1 cellular context compared by ENCODE assay signal in the genomic region with DNA sequence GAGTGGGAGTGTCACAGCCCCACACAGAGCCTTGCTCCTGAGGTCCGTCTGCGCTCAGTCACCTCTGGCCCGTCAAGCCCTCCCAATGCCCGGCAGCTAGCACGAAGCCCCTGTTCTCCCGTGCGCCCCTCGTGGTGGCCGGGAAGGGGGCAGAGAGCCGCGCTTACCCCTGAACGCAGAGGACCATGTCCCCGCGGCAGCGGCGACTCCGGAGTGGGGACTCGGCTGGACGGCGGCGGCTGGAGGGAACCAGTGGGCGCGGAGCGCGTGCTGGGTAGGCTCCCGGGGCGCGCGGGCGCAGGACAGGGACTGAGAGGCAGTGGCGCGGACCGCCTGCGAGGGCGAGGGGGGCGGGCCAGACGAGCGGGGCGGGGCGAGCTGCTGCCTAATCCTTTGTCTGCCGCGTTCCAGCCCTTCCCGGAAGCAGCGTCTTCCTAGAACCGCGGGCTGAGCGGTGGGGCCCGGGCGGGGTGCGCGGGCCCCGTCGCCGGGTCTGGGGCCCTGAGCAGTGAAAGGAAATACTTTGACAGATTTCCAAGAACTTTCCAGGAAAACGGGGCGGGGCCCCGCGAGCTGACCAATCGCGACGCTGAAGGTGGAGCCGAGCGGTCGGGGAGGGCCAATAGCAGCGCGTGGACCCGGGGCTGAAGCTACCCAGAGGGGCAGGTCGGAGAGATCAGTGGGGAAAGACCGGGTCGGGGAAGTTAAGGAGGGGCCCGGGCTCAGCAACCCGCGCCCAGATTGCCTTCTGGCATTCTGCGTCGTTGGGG.
TF ChIP-seq lines count a peak whose summit lies in the region.

A gene with protein sequence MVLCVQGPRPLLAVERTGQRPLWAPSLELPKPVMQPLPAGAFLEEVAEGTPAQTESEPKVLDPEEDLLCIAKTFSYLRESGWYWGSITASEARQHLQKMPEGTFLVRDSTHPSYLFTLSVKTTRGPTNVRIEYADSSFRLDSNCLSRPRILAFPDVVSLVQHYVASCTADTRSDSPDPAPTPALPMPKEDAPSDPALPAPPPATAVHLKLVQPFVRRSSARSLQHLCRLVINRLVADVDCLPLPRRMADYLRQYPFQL (minus strand): TSS at position 311 of the 770 bp plus-strand sequence. CDS start 124 bp downstream, at position 187.

TF ChIP-seq in K562, 482 proteins besides CTCF, POLR2A, EP300 and RAD21 (continued from another document and continues in another):
- TF ChIP-seq SMAD4 (CRISPR knock-in tag; conservative IDR thresholded peaks at IDR 0.05), result peak; percentile 97
- peak; percentile 85 for TF ChIP-seq HDAC3 (IDR thresholded peaks at IDR 0.05; ENCODE audit: borderline replicate concordance, partially characterized antibody)
- TF ChIP-seq TAF7 (tag; IDR thresholded peaks at IDR 0.05), result peak; percentile 76
- TF ChIP-seq, protein P1, sequence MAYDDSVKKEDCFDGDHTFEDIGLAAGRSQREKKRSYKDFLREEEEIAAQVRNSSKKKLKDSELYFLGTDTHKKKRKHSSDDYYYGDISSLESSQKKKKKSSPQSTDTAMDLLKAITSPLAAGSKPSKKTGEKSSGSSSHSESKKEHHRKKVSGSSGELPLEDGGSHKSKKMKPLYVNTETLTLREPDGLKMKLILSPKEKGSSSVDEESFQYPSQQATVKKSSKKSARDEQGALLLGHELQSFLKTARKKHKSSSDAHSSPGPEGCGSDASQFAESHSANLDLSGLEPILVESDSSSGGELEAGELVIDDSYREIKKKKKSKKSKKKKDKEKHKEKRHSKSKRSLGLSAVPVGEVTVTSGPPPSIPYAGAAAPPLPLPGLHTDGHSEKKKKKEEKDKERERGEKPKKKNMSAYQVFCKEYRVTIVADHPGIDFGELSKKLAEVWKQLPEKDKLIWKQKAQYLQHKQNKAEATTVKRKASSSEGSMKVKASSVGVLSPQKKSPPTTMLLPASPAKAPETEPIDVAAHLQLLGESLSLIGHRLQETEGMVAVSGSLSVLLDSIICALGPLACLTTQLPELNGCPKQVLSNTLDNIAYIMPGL (CRISPR knock-in tag; IDR thresholded peaks at IDR 0.05), result peak; percentile 30; the same call in 1 of the 2 replicates
- TF ChIP-seq, protein P2, sequence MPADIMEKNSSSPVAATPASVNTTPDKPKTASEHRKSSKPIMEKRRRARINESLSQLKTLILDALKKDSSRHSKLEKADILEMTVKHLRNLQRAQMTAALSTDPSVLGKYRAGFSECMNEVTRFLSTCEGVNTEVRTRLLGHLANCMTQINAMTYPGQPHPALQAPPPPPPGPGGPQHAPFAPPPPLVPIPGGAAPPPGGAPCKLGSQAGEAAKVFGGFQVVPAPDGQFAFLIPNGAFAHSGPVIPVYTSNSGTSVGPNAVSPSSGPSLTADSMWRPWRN (IDR thresholded peaks at IDR 0.05; ENCODE audit: low read depth), result peak; percentile 73
- TF ChIP-seq CREB1 (IDR thresholded peaks at IDR 0.05), result peak; percentile 51
- TF ChIP-seq CREB1 (CRISPR knock-in tag; IDR thresholded peaks at IDR 0.05), result no peak; the same call in 1 of the 2 replicates
- peak; percentile 49; the same call in 1 of the 2 replicates for TF ChIP-seq NFIC (IDR thresholded peaks at IDR 0.05)
- TF ChIP-seq ZNF354B (CRISPR knock-in tag; IDR thresholded peaks at IDR 0.05), result no peak
- TF ChIP-seq, protein P3, sequence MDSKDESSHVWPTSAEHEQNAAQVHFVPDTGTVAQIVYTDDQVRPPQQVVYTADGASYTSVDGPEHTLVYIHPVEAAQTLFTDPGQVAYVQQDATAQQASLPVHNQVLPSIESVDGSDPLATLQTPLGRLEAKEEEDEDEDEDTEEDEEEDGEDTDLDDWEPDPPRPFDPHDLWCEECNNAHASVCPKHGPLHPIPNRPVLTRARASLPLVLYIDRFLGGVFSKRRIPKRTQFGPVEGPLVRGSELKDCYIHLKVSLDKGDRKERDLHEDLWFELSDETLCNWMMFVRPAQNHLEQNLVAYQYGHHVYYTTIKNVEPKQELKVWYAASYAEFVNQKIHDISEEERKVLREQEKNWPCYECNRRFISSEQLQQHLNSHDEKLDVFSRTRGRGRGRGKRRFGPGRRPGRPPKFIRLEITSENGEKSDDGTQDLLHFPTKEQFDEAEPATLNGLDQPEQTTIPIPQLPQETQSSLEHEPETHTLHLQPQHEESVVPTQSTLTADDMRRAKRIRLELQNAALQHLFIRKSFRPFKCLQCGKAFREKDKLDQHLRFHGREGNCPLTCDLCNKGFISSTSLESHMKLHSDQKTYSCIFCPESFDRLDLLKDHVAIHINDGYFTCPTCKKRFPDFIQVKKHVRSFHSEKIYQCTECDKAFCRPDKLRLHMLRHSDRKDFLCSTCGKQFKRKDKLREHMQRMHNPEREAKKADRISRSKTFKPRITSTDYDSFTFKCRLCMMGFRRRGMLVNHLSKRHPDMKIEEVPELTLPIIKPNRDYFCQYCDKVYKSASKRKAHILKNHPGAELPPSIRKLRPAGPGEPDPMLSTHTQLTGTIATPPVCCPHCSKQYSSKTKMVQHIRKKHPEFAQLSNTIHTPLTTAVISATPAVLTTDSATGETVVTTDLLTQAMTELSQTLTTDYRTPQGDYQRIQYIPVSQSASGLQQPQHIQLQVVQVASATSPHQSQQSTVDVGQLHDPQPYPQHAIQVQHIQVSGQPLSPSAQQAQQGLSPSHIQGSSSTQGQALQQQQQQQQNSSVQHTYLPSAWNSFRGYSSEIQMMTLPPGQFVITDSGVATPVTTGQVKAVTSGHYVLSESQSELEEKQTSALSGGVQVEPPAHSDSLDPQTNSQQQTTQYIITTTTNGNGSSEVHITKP (IDR thresholded peaks at IDR 0.05; ENCODE audit: partially characterized antibody), result peak; percentile 57
- TF ChIP-seq MBD2 (IDR thresholded peaks at IDR 0.05; ENCODE audit: borderline replicate concordance, low read depth), result peak; percentile 58; the same call in 1 of the 2 replicates
- TF ChIP-seq, protein P4, sequence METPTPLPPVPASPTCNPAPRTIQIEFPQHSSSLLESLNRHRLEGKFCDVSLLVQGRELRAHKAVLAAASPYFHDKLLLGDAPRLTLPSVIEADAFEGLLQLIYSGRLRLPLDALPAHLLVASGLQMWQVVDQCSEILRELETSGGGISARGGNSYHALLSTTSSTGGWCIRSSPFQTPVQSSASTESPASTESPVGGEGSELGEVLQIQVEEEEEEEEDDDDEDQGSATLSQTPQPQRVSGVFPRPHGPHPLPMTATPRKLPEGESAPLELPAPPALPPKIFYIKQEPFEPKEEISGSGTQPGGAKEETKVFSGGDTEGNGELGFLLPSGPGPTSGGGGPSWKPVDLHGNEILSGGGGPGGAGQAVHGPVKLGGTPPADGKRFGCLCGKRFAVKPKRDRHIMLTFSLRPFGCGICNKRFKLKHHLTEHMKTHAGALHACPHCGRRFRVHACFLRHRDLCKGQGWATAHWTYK (CRISPR knock-in tag; IDR thresholded peaks at IDR 0.05), result peak; percentile 62; the same call in 1 of the 2 replicates
- no peak for TF ChIP-seq FOXK2 (conservative IDR thresholded peaks at IDR 0.05 in 1 of 2, IDR thresholded peaks at IDR 0.05 in 1 of 2; ENCODE audit: low read depth in 2 of 2)
- peak; percentile 81 for TF ChIP-seq GABPA (tag; conservative IDR thresholded peaks at IDR 0.05; ENCODE audit: low read depth)
- TF ChIP-seq HDGF (IDR thresholded peaks at IDR 0.05), result no peak
- TF ChIP-seq STAT5A (IDR thresholded peaks at IDR 0.05; ENCODE audit: borderline replicate concordance, low read length), result peak; percentile 96
- TF ChIP-seq SUPT5H (IDR thresholded peaks at IDR 0.05), result peak; percentile 82
- TF ChIP-seq SP2 (IDR thresholded peaks at IDR 0.05; ENCODE audit: extremely low read depth, low read depth, low read length, poor library complexity, severe bottlenecking), result peak; percentile 3
- peak in 1 of 3 experiments; percentile 26 for TF ChIP-seq YY1 (IDR thresholded peaks at IDR 0.05; ENCODE audit: borderline replicate concordance in 1 of 3, control insufficient read depth in 1 of 3, extremely low read depth in 1 of 3, insufficient read depth in 3 of 3, insufficient read length in 1 of 3, insufficient replicate concordance in 2 of 3, low read depth in 1 of 3, low read length in 2 of 3)
- no peak for TF ChIP-seq ZNF77 (CRISPR knock-in tag; IDR thresholded peaks at IDR 0.05)
- TF ChIP-seq, protein P5, sequence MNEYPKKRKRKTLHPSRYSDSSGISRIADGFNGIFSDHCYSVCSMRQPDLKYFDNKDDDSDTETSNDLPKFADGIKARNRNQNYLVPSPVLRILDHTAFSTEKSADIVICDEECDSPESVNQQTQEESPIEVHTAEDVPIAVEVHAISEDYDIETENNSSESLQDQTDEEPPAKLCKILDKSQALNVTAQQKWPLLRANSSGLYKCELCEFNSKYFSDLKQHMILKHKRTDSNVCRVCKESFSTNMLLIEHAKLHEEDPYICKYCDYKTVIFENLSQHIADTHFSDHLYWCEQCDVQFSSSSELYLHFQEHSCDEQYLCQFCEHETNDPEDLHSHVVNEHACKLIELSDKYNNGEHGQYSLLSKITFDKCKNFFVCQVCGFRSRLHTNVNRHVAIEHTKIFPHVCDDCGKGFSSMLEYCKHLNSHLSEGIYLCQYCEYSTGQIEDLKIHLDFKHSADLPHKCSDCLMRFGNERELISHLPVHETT (CRISPR knock-in tag; conservative IDR thresholded peaks at IDR 0.05 in 1 of 2, IDR thresholded peaks at IDR 0.05 in 1 of 2), result peak in 1 of 2 experiments; percentile 76; a peak in 1 of 4 replicates
- peak; percentile 37; the same call in 1 of the 2 replicates for TF ChIP-seq ESRRB (CRISPR knock-in tag; IDR thresholded peaks at IDR 0.05; ENCODE audit: borderline replicate concordance)
- peak; percentile 96 for TF ChIP-seq PHF21A (IDR thresholded peaks at IDR 0.05; ENCODE audit: borderline replicate concordance, low read depth)
- TF ChIP-seq ASH1L (IDR thresholded peaks at IDR 0.05; ENCODE audit: borderline replicate concordance, low read depth, partially characterized antibody), result peak; percentile 66
- TF ChIP-seq GABPB2 (CRISPR knock-in tag; conservative IDR thresholded peaks at IDR 0.05), result no peak
- TF ChIP-seq MTA3 (IDR thresholded peaks at IDR 0.05; ENCODE audit: borderline replicate concordance), result peak; percentile 69
- TF ChIP-seq, protein P6, sequence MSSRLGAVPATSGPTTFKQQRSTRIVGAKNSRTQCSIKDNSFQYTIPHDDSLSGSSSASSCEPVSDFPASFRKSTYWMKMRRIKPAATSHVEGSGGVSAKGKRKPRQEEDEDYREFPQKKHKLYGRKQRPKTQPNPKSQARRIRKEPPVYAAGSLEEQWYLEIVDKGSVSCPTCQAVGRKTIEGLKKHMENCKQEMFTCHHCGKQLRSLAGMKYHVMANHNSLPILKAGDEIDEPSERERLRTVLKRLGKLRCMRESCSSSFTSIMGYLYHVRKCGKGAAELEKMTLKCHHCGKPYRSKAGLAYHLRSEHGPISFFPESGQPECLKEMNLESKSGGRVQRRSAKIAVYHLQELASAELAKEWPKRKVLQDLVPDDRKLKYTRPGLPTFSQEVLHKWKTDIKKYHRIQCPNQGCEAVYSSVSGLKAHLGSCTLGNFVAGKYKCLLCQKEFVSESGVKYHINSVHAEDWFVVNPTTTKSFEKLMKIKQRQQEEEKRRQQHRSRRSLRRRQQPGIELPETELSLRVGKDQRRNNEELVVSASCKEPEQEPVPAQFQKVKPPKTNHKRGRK (tag; IDR thresholded peaks at IDR 0.05), result no peak
- TF ChIP-seq CHD2 (IDR thresholded peaks at IDR 0.05; ENCODE audit: low read depth, low read length), result 0 out of 2 replicates have a peak, but pooled peaks have one; percentile 1
- TF ChIP-seq, protein P7, sequence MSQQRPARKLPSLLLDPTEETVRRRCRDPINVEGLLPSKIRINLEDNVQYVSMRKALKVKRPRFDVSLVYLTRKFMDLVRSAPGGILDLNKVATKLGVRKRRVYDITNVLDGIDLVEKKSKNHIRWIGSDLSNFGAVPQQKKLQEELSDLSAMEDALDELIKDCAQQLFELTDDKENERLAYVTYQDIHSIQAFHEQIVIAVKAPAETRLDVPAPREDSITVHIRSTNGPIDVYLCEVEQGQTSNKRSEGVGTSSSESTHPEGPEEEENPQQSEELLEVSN (IDR thresholded peaks at IDR 0.05; ENCODE audit: borderline replicate concordance in 1 of 2, extremely low read depth in 1 of 2, insufficient read depth in 1 of 2, insufficient read length in 1 of 2, low read depth in 1 of 2, low read length in 1 of 2, poor library complexity in 1 of 2, severe bottlenecking in 1 of 2), result peak; percentile 55 to 94
- TF ChIP-seq, protein P8, sequence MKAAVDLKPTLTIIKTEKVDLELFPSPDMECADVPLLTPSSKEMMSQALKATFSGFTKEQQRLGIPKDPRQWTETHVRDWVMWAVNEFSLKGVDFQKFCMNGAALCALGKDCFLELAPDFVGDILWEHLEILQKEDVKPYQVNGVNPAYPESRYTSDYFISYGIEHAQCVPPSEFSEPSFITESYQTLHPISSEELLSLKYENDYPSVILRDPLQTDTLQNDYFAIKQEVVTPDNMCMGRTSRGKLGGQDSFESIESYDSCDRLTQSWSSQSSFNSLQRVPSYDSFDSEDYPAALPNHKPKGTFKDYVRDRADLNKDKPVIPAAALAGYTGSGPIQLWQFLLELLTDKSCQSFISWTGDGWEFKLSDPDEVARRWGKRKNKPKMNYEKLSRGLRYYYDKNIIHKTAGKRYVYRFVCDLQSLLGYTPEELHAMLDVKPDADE (conservative IDR thresholded peaks at IDR 0.05; ENCODE audit: control insufficient read depth, low read depth, low read length), result 0 out of 2 replicates have a peak, but pooled peaks have one; percentile 39
- peak; percentile 91 for TF ChIP-seq NCOA6 (IDR thresholded peaks at IDR 0.05)
- 0 out of 2 replicates have a peak, but pooled peaks have one; percentile 3 for TF ChIP-seq KDM2B (CRISPR knock-in tag; IDR thresholded peaks at IDR 0.05)
